9 cellular contexts compared by ENCODE assay signal in genomic region chr6:122790740-122791679, GRCh38. TPM values are rescaled to one million over a fixed set of nuclear protein-coding genes. Genes with fewer than 3 reads are reported as not detected.
DNase-seq lines count a peak whose midpoint lies in the region; ATAC-seq, FAIRE-seq and TF ChIP-seq lines count a peak whose summit lies in the region.
"Had no signal": no experiment of that assay in that cellular context is flagged by ENCODE, and none has a peak within 500 bp of the region (broad histone marks: within the 10 kb centered on the region; RNA-seq: fewer than 3 reads in every experiment).

No MANE protein-coding gene starts in this region.

- DNase-seq in activated T-cell treated with anti-CD3 and anti-CD28 coated beads, Interleukin-2, amount 50 U/mL, for 72 hours: no peak
- DNase-seq in activated T-cell treated with anti-CD3 and anti-CD28 coated beads for 4 hours (no peak), K562 (ENCODE audit: extremely low read depth in 1 of 4, low spot score in 3 of 4) (peak in 1 of 4 experiments; percentile 2), lower lobe of right lung (no peak), upper lobe of left lung (peak in 1 of 2 donors; percentile 52), NCI-H345 (lab: John Stamatoyannopoulos, UW) (no peak)
- no peak for DNase-seq in activated CD8-positive, alpha-beta memory T cell treated with anti-CD3 and anti-CD28 coated beads, Interleukin-2, amount 10 ng/mL, durations not matched to agents 7 days and 5 days
- DNase-seq: cortex of kidney had no signal

- ATAC-seq in activated T-cell treated with anti-CD3 and anti-CD28 coated beads, Interleukin-2, amount 50 U/mL, for 72 hours (replicated peaks in 1 of 2): no peak
- ATAC-seq in K562 (no peak), lower lobe of right lung (peak; percentile 71 to 78), upper lobe of left lung (ENCODE audit: low FRiP score in 2 of 2) (peak; percentile 54 to 73), GM18867 (IDR thresholded peaks at IDR 0.05; ENCODE audit: unreplicated experiment) (no peak)
- ATAC-seq in activated CD8-positive, alpha-beta memory T cell treated with anti-CD3 and anti-CD28 coated beads, Interleukin-2, amount 10 ng/mL, durations not matched to agents 7 days and 5 days: no peak

- no peaks in the 10 kb centered on the region for H3K36me3 ChIP-seq in K562 (ENCODE audit: control insufficient read depth, insufficient read depth, low read length)
- H3K36me3 ChIP-seq in lower lobe of right lung: no peaks in the 10 kb centered on the region
- H3K36me3 ChIP-seq in upper lobe of left lung: no peaks in the 10 kb centered on the region

- H3K4me1 ChIP-seq in K562 (replicated peaks in 1 of 2; ENCODE audit: control insufficient read depth in 2 of 2, insufficient read depth in 2 of 2, low read length in 2 of 2) (peaks cover 6 to 9% of the 10 kb centered on the region in 2 experiments; a peak in 4 of 5 replicates), lower lobe of right lung (peaks cover 22% of the 10 kb centered on the region), upper lobe of left lung (peaks cover 23 to 31% (median 26%) of the 10 kb centered on the region in 4 donors)

- POLR2A ChIA-PET in K562 (lab: Yijun Ruan, JAX): interaction anchor here (0.9 kb wide), 1 partner anchor 11 kb away, joined by 3 read pairs; no protein-coding TSS in a partner anchor

- peak overlapping the region; percentile 93 to 96 for H3K4me3 Mint-ChIP-seq in activated T-cell treated with anti-CD3 and anti-CD28 coated beads, Interleukin-2, amount 50 U/mL, for 72 hours
- H3K4me3 Mint-ChIP-seq in activated CD8-positive, alpha-beta memory T cell treated with anti-CD3 and anti-CD28 coated beads, Interleukin-2, amount 10 ng/mL, durations not matched to agents 7 days and 5 days: no peak overlapping the region

- H3K27me3 Mint-ChIP-seq in activated T-cell treated with anti-CD3 and anti-CD28 coated beads, Interleukin-2, amount 50 U/mL, for 72 hours (ENCODE audit: low read depth): peaks cover 59% of the 10 kb centered on the region
- peaks cover 58% of the 10 kb centered on the region for H3K27me3 Mint-ChIP-seq in activated CD8-positive, alpha-beta memory T cell treated with anti-CD3 and anti-CD28 coated beads, Interleukin-2, amount 10 ng/mL, durations not matched to agents 7 days and 5 days

- H4K20me1 ChIP-seq in K562 (replicated peaks; ENCODE audit: control insufficient read depth, insufficient read depth, low read length): no peaks in the 10 kb centered on the region

- H3K27ac ChIP-seq in K562 (ENCODE audit: extremely low read depth, low read depth, low read length) (no peak overlapping the region), lower lobe of right lung (peak overlapping the region; percentile 93), upper lobe of left lung (peak overlapping the region; percentile 92 to 99 (median 94))

- peaks cover 2 to 11% of the 10 kb centered on the region in 2 experiments; a peak in 3 of 5 replicates for H3K27me3 ChIP-seq in K562 (ENCODE audit: control insufficient read depth in 2 of 2, insufficient read depth in 2 of 2, low read length in 2 of 2)
- no peaks in the 10 kb centered on the region for H3K27me3 ChIP-seq in lower lobe of right lung (ENCODE audit: low read depth)
- no peaks in the 10 kb centered on the region for H3K27me3 ChIP-seq in upper lobe of left lung

- H3K9me1 ChIP-seq in K562 (ENCODE audit: control insufficient read depth, insufficient read depth, low read length): no peaks in the 10 kb centered on the region

- H3K9me3 Mint-ChIP-seq in activated T-cell treated with anti-CD3 and anti-CD28 coated beads, Interleukin-2, amount 50 U/mL, for 72 hours: no peaks in the 10 kb centered on the region
- H3K9me3 Mint-ChIP-seq in activated CD8-positive, alpha-beta memory T cell treated with anti-CD3 and anti-CD28 coated beads, Interleukin-2, amount 10 ng/mL, durations not matched to agents 7 days and 5 days (ENCODE audit: low read depth): no peaks in the 10 kb centered on the region

- TF ChIP-seq RAD21 in K562 (CRISPR knock-in tag; conservative IDR thresholded peaks at IDR 0.05 in 1 of 2, IDR thresholded peaks at IDR 0.05 in 1 of 2): no peak

- in situ Hi-C loops in K562 (cut with MboI): no loop called here

- TF ChIP-seq CTCF in K562 (IDR thresholded peaks at IDR 0.05 in 2 of 3, conservative IDR thresholded peaks at IDR 0.05 in 1 of 3; ENCODE audit: insufficient read depth in 2 of 3, low read depth in 1 of 3, low read length in 3 of 3) (no peak), lower lobe of right lung (IDR thresholded peaks at IDR 0.05) (no peak), upper lobe of left lung (IDR thresholded peaks at IDR 0.05) (no peak)

- no peak overlapping the region for H3K27ac Mint-ChIP-seq in activated T-cell treated with anti-CD3 and anti-CD28 coated beads, Interleukin-2, amount 50 U/mL, for 72 hours
- H3K27ac Mint-ChIP-seq in activated CD8-positive, alpha-beta memory T cell treated with anti-CD3 and anti-CD28 coated beads, Interleukin-2, amount 10 ng/mL, durations not matched to agents 7 days and 5 days: no peak overlapping the region

- H3K4me1 Mint-ChIP-seq in activated T-cell treated with anti-CD3 and anti-CD28 coated beads, Interleukin-2, amount 50 U/mL, for 72 hours (ENCODE audit: low read depth): peaks cover 22% of the 10 kb centered on the region
- peaks cover 13% of the 10 kb centered on the region for H3K4me1 Mint-ChIP-seq in activated CD8-positive, alpha-beta memory T cell treated with anti-CD3 and anti-CD28 coated beads, Interleukin-2, amount 10 ng/mL, durations not matched to agents 7 days and 5 days

- H3K36me3 Mint-ChIP-seq in activated T-cell treated with anti-CD3 and anti-CD28 coated beads, Interleukin-2, amount 50 U/mL, for 72 hours (ENCODE audit: insufficient read depth in 2 of 2): peaks cover 0 to 2% of the 10 kb centered on the region in 2 donors
- no peaks in the 10 kb centered on the region for H3K36me3 Mint-ChIP-seq in activated CD8-positive, alpha-beta memory T cell treated with anti-CD3 and anti-CD28 coated beads, Interleukin-2, amount 10 ng/mL, durations not matched to agents 7 days and 5 days

- peak overlapping the region; percentile 99 for H2AFZ ChIP-seq in K562 (ENCODE audit: low read depth, low read length)

- 24% methylated on average over 10 of the region's 10 CpGs for WGBS in K562 (ENCODE audit: insufficient coverage, low coverage, missing lambda C conversion rate)
- 44 to 54% methylated on average over 10 of the region's 10 CpGs for WGBS in upper lobe of left lung, 2 donors

- H3K4me3 ChIP-seq in K562 (no peak overlapping the region), lower lobe of right lung (peak overlapping the region; percentile 71), upper lobe of left lung (peak overlapping the region in 3 of 4 donors; percentile 60 to 79 (median 61))

- no peak overlapping the region for H3K9ac ChIP-seq in K562 (ENCODE audit: insufficient read depth in 1 of 2, low read depth in 2 of 2, low read length in 2 of 2)

- peak overlapping the region; percentile 92; the same call in 1 of the 2 replicates for H3K4me2 ChIP-seq in K562 (ENCODE audit: insufficient read depth, low read length)

- no peak for TF ChIP-seq POLR2A in K562 (conservative IDR thresholded peaks at IDR 0.05)
- peak in 1 of 4 donors; percentile 68 for TF ChIP-seq POLR2A in upper lobe of left lung (IDR thresholded peaks at IDR 0.05)

- intact Hi-C loops in K562 (cut with micrococcal nuclease) (no loop called here), lower lobe of right lung (cut with DNase I) (no loop called here)

- no TSS peak for BruUV-seq in K562 (replicated peaks; lab: Mats Ljungman, UMichigan)

- no peaks in the 10 kb centered on the region for H3K9me3 ChIP-seq in K562 (replicated peaks; ENCODE audit: control insufficient read depth, insufficient read depth, low read depth, low read length)
- no peaks in the 10 kb centered on the region for H3K9me3 ChIP-seq in lower lobe of right lung
- no peaks in the 10 kb centered on the region for H3K9me3 ChIP-seq in upper lobe of left lung

- H3K79me2 ChIP-seq in K562 (ENCODE audit: control insufficient read depth, insufficient read depth, low read length): no peaks in the 10 kb centered on the region

- TF ChIP-seq EP300 in K562 (IDR thresholded peaks at IDR 0.05; ENCODE audit: low read length) (no peak), upper lobe of left lung (IDR thresholded peaks at IDR 0.05) (peak in 3 of 4 donors; percentile 18 to 90 (median 79))

- FAIRE-seq in K562 (lab: Jason Lieb, UNC): no peak

- CTCF ChIA-PET in K562 (lab: Yijun Ruan, JAX; ENCODE audit: low intra/inter-chr PET ratio): no interaction called here
- CTCF ChIA-PET in activated CD8-positive, alpha-beta memory T cell treated with anti-CD3 and anti-CD28 coated beads, Interleukin-2, amount 10 ng/mL, durations not matched to agents 7 days and 5 days (lab: Charles Lee): no interaction called here

RNA-seq across cellular contexts. Expression of gene SMPDL3A, which starts 2.0 kb away (rescaled TPM):
- under 1 TPM; 0.34 to 0.35 TPM for total RNA-seq in activated T-cell treated with anti-CD3 and anti-CD28 coated beads, Interleukin-2, amount 50 U/mL, for 72 hours
- total RNA-seq in K562 (2011; cell fraction: chromatin; rRNA removed; ENCODE audit: low replicate concordance): 0.25 and 3.2 TPM in 2 replicates
- 0.17 and 0.53 TPM in 2 replicates for total RNA-seq in K562 (2011; cell fraction: nucleolus; rRNA removed)
- total RNA-seq in K562 (2011; cell fraction: nucleoplasm; rRNA removed): 0.44 and 0.92 TPM in 2 replicates
- total RNA-seq in K562 (2014; rRNA removed): 0.23 and 0.53 TPM in 2 replicates
- 0.87 and 0.99 TPM in 2 replicates for total RNA-seq in K562 (2014; rRNA removed; fragmentation: Illumina TruSeq; extraction: Trizol)
- 0.49 and 0.54 TPM in 2 replicates for total RNA-seq in K562 (2015; rRNA removed; fragmentation: Illumina TruSeq; extraction: Trizol)
- 0.81 and 0.91 TPM in 2 replicates for total RNA-seq in K562 (2021)
- 0.28 and 0.65 TPM in 2 replicates for polyA plus RNA-seq in K562 (2011; rRNA removed)
- 0.22 and 0.63 TPM in 2 replicates for polyA plus RNA-seq in K562 (2011; cell fraction: cytosol; rRNA removed)
- 0.34 and 0.63 TPM in 2 replicates for polyA plus RNA-seq in K562 (2011; cell fraction: nucleus; rRNA removed)
- polyA plus RNA-seq in K562 (2012): 0.64 and 1.3 TPM in 2 replicates
- polyA plus RNA-seq in K562 (2014; fragmentation: Illumina TruSeq; extraction: Trizol): 0.43 and 0.64 TPM in 2 replicates
- under 1 TPM; 0.14 to 0.27 TPM for polyA plus RNA-seq in K562 (2014; fragmentation: Nextera tagmentation; extraction: Ambion mirVana)
- polyA plus RNA-seq in K562 (2014; rRNA removed): 0.34 and 1.1 TPM in 2 replicates
- 0.25 and 0.45 TPM in 2 replicates for polyA minus RNA-seq in K562 (2011; rRNA and poly(A)+ RNA removed)
- polyA minus RNA-seq in K562 (2011; cell fraction: cytosol; rRNA and poly(A)+ RNA removed): not detected in 2 replicates
- polyA minus RNA-seq in K562 (2011; cell fraction: nucleus; rRNA and poly(A)+ RNA removed): 0.54 TPM in 1 of 2 replicates, not detected in the other
- total RNA-seq in lower lobe of right lung: 17.9 TPM
- total RNA-seq in upper lobe of left lung: 10 to 100 TPM; 11.0 to 19.9 (median 15.6) TPM
- under 1 TPM in 1 of 2 experiments, not detected in 1; 0.52 TPM for total RNA-seq in activated CD8-positive, alpha-beta memory T cell treated with anti-CD3 and anti-CD28 coated beads, Interleukin-2, amount 10 ng/mL, durations not matched to agents 7 days and 5 days

RNA-seq across cellular contexts. Expression of gene FABP7, which starts 11.5 kb away (rescaled TPM):
- not detected for total RNA-seq in activated T-cell treated with anti-CD3 and anti-CD28 coated beads, Interleukin-2, amount 50 U/mL, for 72 hours
- total RNA-seq in K562 (2011; cell fraction: chromatin; rRNA removed; ENCODE audit: low replicate concordance): not detected in 2 replicates
- total RNA-seq in K562 (2011; cell fraction: nucleolus; rRNA removed): not detected in 2 replicates
- not detected in 2 replicates for total RNA-seq in K562 (2011; cell fraction: nucleoplasm; rRNA removed)
- total RNA-seq in K562 (2014; rRNA removed) (not detected in 2 replicates), K562 (2014; rRNA removed; fragmentation: Illumina TruSeq; extraction: Trizol) (not detected in 2 replicates), K562 (2015; rRNA removed; fragmentation: Illumina TruSeq; extraction: Trizol) (not detected in 2 replicates), K562 (2021) (not detected in 2 replicates), lower lobe of right lung (not detected), upper lobe of left lung (not detected)
- polyA plus RNA-seq in K562 (2011; rRNA removed) (not detected in 2 replicates), K562 (2014; fragmentation: Illumina TruSeq; extraction: Trizol) (not detected in 2 replicates), K562 (2014; fragmentation: Nextera tagmentation; extraction: Ambion mirVana) (under 1 TPM; 0.07 to 0.14 TPM), K562 (2014; rRNA removed) (not detected in 2 replicates)
- polyA plus RNA-seq in K562 (2011; cell fraction: cytosol; rRNA removed): not detected in 2 replicates
- polyA plus RNA-seq in K562 (2011; cell fraction: nucleus; rRNA removed): not detected in 2 replicates
- polyA plus RNA-seq in K562 (2012): not detected in 2 replicates
- not detected in 2 replicates for polyA minus RNA-seq in K562 (2011; rRNA and poly(A)+ RNA removed)
- polyA minus RNA-seq in K562 (2011; cell fraction: cytosol; rRNA and poly(A)+ RNA removed): not detected in 2 replicates
- not detected in 2 replicates for polyA minus RNA-seq in K562 (2011; cell fraction: nucleus; rRNA and poly(A)+ RNA removed)
- total RNA-seq in activated CD8-positive, alpha-beta memory T cell treated with anti-CD3 and anti-CD28 coated beads, Interleukin-2, amount 10 ng/mL, durations not matched to agents 7 days and 5 days: not detected

Comparison
In these comparisons a context has a peak if more than half of its experiments do, and no peak if none do; other contexts are left out.
1. ATAC-seq: peak in lower lobe of right lung (2 of 2) and upper lobe of left lung (2 of 2); none in activated T-cell treated with anti-CD3 and anti-CD28 coated beads, Interleukin-2, amount 50 U/mL, for 72 hours (0 of 2), K562 (single experiment), activated CD8-positive, alpha-beta memory T cell treated with anti-CD3 and anti-CD28 coated beads, Interleukin-2, amount 10 ng/mL, durations not matched to agents 7 days and 5 days (single experiment) and GM18867 (single experiment).